ENCODE assay signal across 9 cellular contexts in the genomic region with DNA sequence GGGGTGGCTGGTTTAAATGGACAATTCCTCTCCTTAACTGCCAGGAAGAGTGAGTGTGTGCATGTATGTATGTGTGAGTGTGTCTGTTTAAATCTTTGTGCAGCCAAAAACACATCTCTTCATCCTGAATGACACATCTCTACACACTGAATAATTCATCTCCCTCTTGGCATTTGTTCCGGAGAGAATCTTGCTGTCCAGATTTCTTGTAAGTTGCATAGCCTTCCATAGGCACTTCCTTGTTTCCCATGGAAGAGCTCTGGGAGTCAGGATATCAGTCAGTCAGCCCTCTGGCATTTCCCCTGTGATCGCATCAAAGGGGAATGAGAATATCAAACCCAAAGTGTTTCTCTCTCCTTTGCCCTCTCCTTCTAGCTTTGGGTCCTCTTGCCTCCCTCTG.
DNase-seq lines count a peak whose midpoint lies in the region; ATAC-seq and TF ChIP-seq lines count a peak whose summit lies in the region.
"Had no signal": no experiment of that assay in that cellular context is flagged by ENCODE, and none has a peak within 500 bp of the region (broad histone marks: within the 10 kb centered on the region; RNA-seq: fewer than 3 reads in every experiment).

No MANE protein-coding gene starts in this region.

- ATAC-seq in GM19035 (IDR thresholded peaks at IDR 0.05; ENCODE audit: unreplicated experiment) (no peak), HG03520 (IDR thresholded peaks at IDR 0.05; ENCODE audit: unreplicated experiment) (no peak)
- ATAC-seq: activated CD8-positive, alpha-beta memory T cell treated with anti-CD3 and anti-CD28 coated beads, Interleukin-2, amount 10 ng/mL, durations not matched to agents 7 days and 5 days had no signal

- no peaks in the 10 kb centered on the region for H3K36me3 ChIP-seq in BJ (ENCODE audit: control insufficient read depth, insufficient read depth, low read length)

- no peaks in the 10 kb centered on the region for H3K27me3 ChIP-seq in BJ (ENCODE audit: control insufficient read depth, insufficient read depth, low read length)

- POLR2A ChIA-PET in BJ (lab: Charles Lee): no interaction called here

- CTCF ChIA-PET in BJ (lab: Yijun Ruan, JAX): no interaction called here

- peak; percentile 50 for DNase-seq in BJ (ENCODE audit: low read depth)
- peak; percentile 69 for DNase-seq in RKO (ENCODE audit: low spot score)
- no peak for DNase-seq in epithelial cell of prostate (ENCODE audit: low read depth, low spot score)
- DNase-seq in non-pigmented ciliary epithelial cell (ENCODE audit: low read depth): peak; percentile 40
- no peak for DNase-seq in activated T-cell treated with anti-CD3 and anti-CD28 coated beads, Interleukin-2, amount 50 U/mL, for 48 hours
- DNase-seq in stimulated activated CD4-positive, alpha-beta T cell treated with anti-CD3 and anti-CD28 coated beads, Interleukin-4, amount 100 ng/mL, for 4 hours: no peak
- DNase-seq: activated CD8-positive, alpha-beta memory T cell treated with anti-CD3 and anti-CD28 coated beads, Interleukin-2, amount 10 ng/mL, durations not matched to agents 7 days and 5 days had no signal

- no peak overlapping the region for H3K4me3 ChIP-seq in BJ (ENCODE audit: low read depth, low read length)

- H3K27ac ChIP-seq in epithelial cell of prostate: peak overlapping the region; percentile 85

- TF ChIP-seq CTCF in BJ (IDR thresholded peaks at IDR 0.05; ENCODE audit: insufficient read depth, low read depth, low read length): no peak

Comparison
In these comparisons a context has a peak if more than half of its experiments do, and no peak if none do; other contexts are left out.
1. DNase-seq: peak in BJ (single experiment), RKO (single experiment) and non-pigmented ciliary epithelial cell (single experiment); none in epithelial cell of prostate (single experiment), activated T-cell treated with anti-CD3 and anti-CD28 coated beads, Interleukin-2, amount 50 U/mL, for 48 hours (0 of 2) and stimulated activated CD4-positive, alpha-beta T cell treated with anti-CD3 and anti-CD28 coated beads, Interleukin-4, amount 100 ng/mL, for 4 hours (0 of 2).